Comparison of ENCODE assay signal across 31 cellular contexts in genomic region chrX:3807906-3808305, GRCh38.
"Had no signal": no experiment of that assay in that cellular context is flagged by ENCODE, and none has a peak within 500 bp of the region (broad histone marks: within the 10 kb centered on the region; RNA-seq: fewer than 3 reads in every experiment).

No MANE protein-coding gene starts in this region.

- H3K9ac ChIP-seq: SK-N-SH had no signal

- H3K4me3 Mint-ChIP-seq: activated CD8-positive, alpha-beta T cell treated with anti-CD3 and anti-CD28 coated beads, Interleukin-2, amount 10 ng/mL, durations not matched to agents 7 days and 5 days; activated naive CD8-positive, alpha-beta T cell treated with anti-CD3 and anti-CD28 coated beads, Interleukin-2, amount 10 ng/mL, durations not matched to agents 7 days and 5 days; T-helper 1 cell treated with Interleukin-12 subunit alpha and Interleukin-12 subunit beta and Interleukin-4 antibody, amounts not matched to agents 30 μg/mL and 1 μg/mL, for 36 hours had no signal

- H3K27ac ChIP-seq: adrenal gland, Peyer's patch, RWPE1, SJCRH30 had no signal

- H3K9me3 Mint-ChIP-seq: activated naive CD8-positive, alpha-beta T cell treated with anti-CD3 and anti-CD28 coated beads, Interleukin-2, amount 10 ng/mL, durations not matched to agents 7 days and 5 days; T-helper 1 cell treated with Interleukin-12 subunit alpha and Interleukin-12 subunit beta and Interleukin-4 antibody, amounts not matched to agents 30 μg/mL and 1 μg/mL, for 36 hours had no signal

- DNase-seq: activated CD4-positive, alpha-beta T cell treated with anti-CD3 and anti-CD28 coated beads for 48 hours; activated CD4-positive, alpha-beta T cell treated with anti-CD3 and anti-CD28 coated beads, Interleukin-2, amount 50 U/mL, for 4 hours; activated CD4-positive, CD25-positive, alpha-beta regulatory T cell treated with anti-CD3 and anti-CD28 coated beads, Interleukin-2, amount 50 U/mL, for 72 hours; activated CD8-positive, alpha-beta memory T cell treated with anti-CD3 and anti-CD28 coated beads, Interleukin-2, amount 50 U/mL, for 48 hours; activated CD8-positive, alpha-beta T cell treated with anti-CD3 and anti-CD28 coated beads, Interleukin-2, amount 10 ng/mL, durations not matched to agents 7 days and 5 days; activated naive CD4-positive, alpha-beta T cell treated with anti-CD3 and anti-CD28 coated beads, Interleukin-2, amount 50 U/mL, for 16 hours; activated naive CD8-positive, alpha-beta T cell treated with anti-CD3 and anti-CD28 coated beads, Interleukin-2, amount 10 ng/mL, durations not matched to agents 7 days and 5 days; activated T-cell treated with anti-CD3 and anti-CD28 coated beads, Interleukin-2, amount 50 U/mL, for 1 hour; adrenal gland; anterior cingulate cortex; cerebellar nuclear complex; KG1; MG63; MV-4-11; NCI-H1105 treated with DMSO at 0.1 percent for 48 hours; NCI-H1436 treated with DMSO at 0.1 percent for 48 hours; NCI-H1930; NCI-H2107; NCI-H2171 treated with DMSO at 0.1 percent for 48 hours; NCI-H345; NCI-H510A; NCI-H774; NK-92 treated with Interleukin-12 subunit alpha and Interleukin-12 subunit beta, amount 100 ng/mL, for 24 hours; Peyer's patch; Right ventricle myocardium superior; SJCRH30; SK-N-SH; SW 1271 had no signal

- H3K27me3 ChIP-seq: adrenal gland, Peyer's patch, SJCRH30 had no signal

- H3K4me2 ChIP-seq: SK-N-SH had no signal

- ATAC-seq: activated CD8-positive, alpha-beta T cell treated with anti-CD3 and anti-CD28 coated beads, Interleukin-2, amount 10 ng/mL, durations not matched to agents 7 days and 5 days had no signal

- H3K36me3 Mint-ChIP-seq: activated naive CD8-positive, alpha-beta T cell treated with anti-CD3 and anti-CD28 coated beads, Interleukin-2, amount 10 ng/mL, durations not matched to agents 7 days and 5 days had no signal

- H3K4me1 ChIP-seq: Peyer's patch, SJCRH30 had no signal

- H3K36me3 ChIP-seq: adrenal gland, MG63, Peyer's patch, SJCRH30 had no signal

- H3K9me3 ChIP-seq: adrenal gland, MG63, Peyer's patch, SJCRH30, SK-N-SH had no signal

- H3K27ac Mint-ChIP-seq: activated CD8-positive, alpha-beta T cell treated with anti-CD3 and anti-CD28 coated beads, Interleukin-2, amount 10 ng/mL, durations not matched to agents 7 days and 5 days; activated naive CD8-positive, alpha-beta T cell treated with anti-CD3 and anti-CD28 coated beads, Interleukin-2, amount 10 ng/mL, durations not matched to agents 7 days and 5 days; T-helper 1 cell treated with Interleukin-12 subunit alpha and Interleukin-12 subunit beta and Interleukin-4 antibody, amounts not matched to agents 30 μg/mL and 1 μg/mL, for 36 hours had no signal

- FAIRE-seq: colon had no signal

- H3K4me3 ChIP-seq: adrenal gland, MG63, Peyer's patch, SJCRH30 had no signal
